In the genomic region with DNA sequence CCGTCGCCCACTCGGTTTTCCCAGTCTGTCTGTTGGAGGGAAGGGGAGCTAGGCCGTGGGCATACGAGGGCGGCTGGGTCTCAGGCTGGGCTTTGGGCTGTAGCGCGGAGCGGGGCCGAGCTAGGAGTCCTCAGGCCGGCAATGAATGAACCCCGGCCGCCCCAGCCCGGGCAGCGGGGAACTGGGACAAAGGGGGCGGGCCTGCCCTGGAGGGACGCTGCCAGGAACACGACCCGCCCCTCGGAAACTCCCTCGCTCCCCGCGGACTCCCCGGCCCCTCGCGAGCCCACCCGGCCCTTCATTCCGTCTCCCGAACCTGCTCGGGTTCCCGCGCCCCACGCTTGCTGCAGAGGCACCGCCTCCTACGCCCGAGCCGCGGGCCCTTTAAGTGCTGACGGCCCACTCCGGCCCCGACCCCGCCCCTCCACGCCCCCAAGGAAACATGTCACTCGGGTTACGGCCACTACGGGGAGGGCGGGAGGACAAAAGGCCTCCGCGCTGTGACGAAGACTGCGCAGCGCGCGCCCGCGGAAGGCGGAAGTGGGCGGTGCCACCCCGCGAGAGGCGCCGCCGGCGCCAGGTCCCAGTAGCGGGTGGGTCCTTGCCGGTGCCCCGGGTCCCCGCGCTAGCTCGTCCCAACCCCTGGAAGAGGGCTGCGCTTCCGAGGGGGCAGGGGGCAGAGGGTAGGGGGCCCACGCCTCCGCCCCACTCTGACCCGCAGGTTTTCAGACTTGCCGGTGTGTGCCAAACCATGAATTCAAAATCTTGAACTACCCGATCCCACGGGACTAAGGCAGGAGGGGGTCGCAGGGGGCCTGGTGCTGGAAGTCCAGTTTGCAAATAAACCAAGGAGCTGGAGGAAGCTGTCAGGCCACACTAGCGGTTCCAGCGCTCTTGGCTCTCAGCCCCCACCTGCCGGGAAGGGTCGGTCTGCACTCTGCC, we compare ENCODE assay signal across 8 cellular contexts.
DNase-seq lines count a peak whose midpoint lies in the region; ATAC-seq and TF ChIP-seq lines count a peak whose summit lies in the region.

TSS of gene GALE (minus strand) at position 359 of the 942 bp plus-strand sequence. CDS start 1,747 bp downstream, outside the sequence.

- TF ChIP-seq CTCF in AG09309 (IDR thresholded peaks at IDR 0.05; ENCODE audit: control insufficient read depth, insufficient read depth, low read depth, low read length, missing control alignments) (no peak), choroid plexus epithelial cell (conservative IDR thresholded peaks at IDR 0.05; ENCODE audit: low read depth, low read length) (peak; percentile 17)

- peak; percentile 75 for ATAC-seq in HG03439 (IDR thresholded peaks at IDR 0.05; ENCODE audit: unreplicated experiment)

- H3K4me3 ChIP-seq in AG09309 (ENCODE audit: control insufficient read depth, low read depth, low read length): peak within 1 kb of the TSS; percentile 82
- peak within 1 kb of the TSS; percentile 79 for H3K4me3 ChIP-seq in choroid plexus epithelial cell (ENCODE audit: low read depth, low read length)

- H3K27me3 ChIP-seq in layer of hippocampus (ENCODE audit: control insufficient read depth, insufficient read depth, low read length): no peaks in the 10 kb centered on the region

- H3K27ac ChIP-seq in layer of hippocampus (ENCODE audit: low read depth, low read length): peak within 1 kb of the TSS; percentile 96

- peak; percentile 93 for TF ChIP-seq POLR2A in GM19099 (IDR thresholded peaks at IDR 0.05; ENCODE audit: extremely low read depth, insufficient read length, low read depth)

- DNase-seq in AG09309 (ENCODE audit: low read depth) (peak; percentile 67), NCI-H524 (lab: John Stamatoyannopoulos, UW) (peak; percentile 85 to 88), choroid plexus epithelial cell (ENCODE audit: low read depth) (peak; percentile 96)
- DNase-seq in activated CD4-positive, alpha-beta T cell treated with anti-CD3 and anti-CD28 coated beads for 4 hours: peak; percentile 97 to 98
- DNase-seq in stimulated activated CD4-positive, alpha-beta T cell treated with anti-CD3 and anti-CD28 coated beads, Interleukin-1b, Interleukin-23, amount 100 ng/mL, for 24 hours (ENCODE audit: low read depth in 4 of 4, low spot score in 1 of 4): peak; percentile 96 to 98 (median 97)

Comparison
In these comparisons a context has a peak if more than half of its experiments do, and no peak if none do; other contexts are left out.
1. Peak in every context shown above with its lines: DNase-seq, ATAC-seq, H3K4me3 ChIP-seq and H3K27ac ChIP-seq.